ENCODE assay signal across 12 cellular contexts in the genomic region with DNA sequence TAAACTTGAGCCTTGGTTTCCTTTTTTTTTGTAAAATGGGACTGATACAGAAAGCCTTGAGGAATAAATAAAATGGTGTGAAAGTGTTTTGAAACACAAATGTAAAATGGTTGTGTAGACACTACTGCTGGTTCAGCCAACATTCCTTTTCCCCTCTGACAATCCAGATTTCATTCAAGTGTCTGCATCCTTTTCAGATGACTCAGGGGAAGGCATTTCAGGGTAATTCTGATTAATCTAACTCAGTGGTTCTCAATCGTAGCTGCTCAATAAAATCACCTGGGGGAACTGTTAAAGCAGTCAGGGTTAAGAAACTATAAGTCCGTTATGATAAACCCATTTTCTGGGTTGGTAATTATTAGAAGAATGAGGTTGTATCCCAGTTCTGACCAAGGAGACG. TPM values are rescaled to one million over a fixed set of nuclear protein-coding genes. Genes with fewer than 3 reads are reported as not detected.
DNase-seq lines count a peak whose midpoint lies in the region; ATAC-seq, FAIRE-seq and TF ChIP-seq lines count a peak whose summit lies in the region.
"Had no signal": no experiment of that assay in that cellular context is flagged by ENCODE, and none has a peak within 500 bp of the region (broad histone marks: within the 10 kb centered on the region; RNA-seq: fewer than 3 reads in every experiment).

No MANE protein-coding gene starts in this region.

- peak overlapping the region; percentile 38 for H3K27ac Mint-ChIP-seq in Caco-2 (ENCODE audit: unreplicated experiment)
- peak overlapping the region; percentile 51 for H3K27ac Mint-ChIP-seq in dendritic cell treated with granulocyte-macrophage colony-stimulating factor and Interleukin-4, amounts not matched to agents 40 ng/mL and 50 ng/mL, for 4 days
- H3K27ac Mint-ChIP-seq in activated CD8-positive, alpha-beta memory T cell treated with anti-CD3 and anti-CD28 coated beads, Interleukin-2, amount 10 ng/mL, durations not matched to agents 7 days and 5 days = no peak overlapping the region
- H3K27ac Mint-ChIP-seq: activated T-cell treated with anti-CD3 and anti-CD28 coated beads, Interleukin-2, amount 50 U/mL, for 24 hours had no signal

- peaks cover 20% of the 10 kb centered on the region for H3F3A ChIP-seq in MM.1S (ENCODE audit: insufficient read depth, low read length)

- no peak for TF ChIP-seq CTCF in Caco-2 (IDR thresholded peaks at IDR 0.05; ENCODE audit: insufficient read depth in 1 of 2, low read depth in 1 of 2, low read length in 1 of 2, severe bottlenecking in 1 of 2, unreplicated experiment in 1 of 2)
- TF ChIP-seq CTCF in MM.1S (IDR thresholded peaks at IDR 0.05; ENCODE audit: low read length) = no peak
- TF ChIP-seq CTCF in HepG2 (CRISPR knock-in tag; IDR thresholded peaks at IDR 0.05) = no peak

- H3K9me3 ChIP-seq in Caco-2 (no peaks in the 10 kb centered on the region), MM.1S (replicated peaks; ENCODE audit: insufficient read depth, low read length) (no peaks in the 10 kb centered on the region), muscle layer of duodenum (ENCODE audit: control insufficient read depth in 1 of 2, low read length in 2 of 2) (no peaks in the 10 kb centered on the region), HepG2 (ENCODE audit: low read length) (no peaks in the 10 kb centered on the region)
- H3K9me3 ChIP-seq: HAP-1, lower lobe of right lung, tibial nerve had no signal

- H3K27ac ChIP-seq in MM.1S (ENCODE audit: low read length) (no peak overlapping the region), muscle layer of duodenum (ENCODE audit: low read length) (peak overlapping the region; percentile 27), HepG2 (ENCODE audit: extremely low read length, insufficient read depth, low read length) (no peak overlapping the region)
- H3K27ac ChIP-seq: lower lobe of right lung had no signal

- no peaks in the 10 kb centered on the region for H3K9me3 Mint-ChIP-seq in Caco-2 (ENCODE audit: unreplicated experiment)
- H3K9me3 Mint-ChIP-seq in dendritic cell treated with granulocyte-macrophage colony-stimulating factor and Interleukin-4, amounts not matched to agents 40 ng/mL and 50 ng/mL, for 4 days = no peaks in the 10 kb centered on the region
- H3K9me3 Mint-ChIP-seq in activated CD8-positive, alpha-beta memory T cell treated with anti-CD3 and anti-CD28 coated beads, Interleukin-2, amount 10 ng/mL, durations not matched to agents 7 days and 5 days (ENCODE audit: low read depth) = no peaks in the 10 kb centered on the region
- H3K9me3 Mint-ChIP-seq: activated T-cell treated with anti-CD3 and anti-CD28 coated beads, Interleukin-2, amount 50 U/mL, for 24 hours had no signal

- TF ChIP-seq EP300 in HepG2 (IDR thresholded peaks at IDR 0.05; ENCODE audit: low read depth in 2 of 2, low read length in 2 of 2) (no peak), HepG2 (CRISPR knock-in tag; IDR thresholded peaks at IDR 0.05; ENCODE audit: borderline replicate concordance) (no peak)

- FAIRE-seq in HepG2 (lab: Jason Lieb, UNC) = no peak

- H4K20me1 ChIP-seq in MM.1S (ENCODE audit: insufficient read depth, low read length) (peaks cover 7% of the 10 kb centered on the region), HepG2 (ENCODE audit: insufficient read depth, low read length) (no peaks in the 10 kb centered on the region)

- no peak for DNase-seq in Caco-2
- no peak for DNase-seq in MM.1S
- no peak for DNase-seq in activated CD8-positive, alpha-beta memory T cell treated with anti-CD3 and anti-CD28 coated beads, Interleukin-2, amount 10 ng/mL, durations not matched to agents 7 days and 5 days
- no peak for DNase-seq in erythroblast (lab: John Stamatoyannopoulos, UW)
- no peak for DNase-seq in activated gamma-delta T cell treated with Interleukin-2 at 50 U/mL for 16 hours
- no peak for DNase-seq in HepG2 (ENCODE audit: low spot score)
- DNase-seq: activated T-cell treated with anti-CD3 and anti-CD28 coated beads, Interleukin-2, amount 50 U/mL, for 24 hours; lower lobe of right lung had no signal

- TF ChIP-seq POLR2A in erythroblast (IDR thresholded peaks at IDR 0.05; ENCODE audit: low read length) = no peak
- no peak for TF ChIP-seq POLR2A in HepG2 (IDR thresholded peaks at IDR 0.05; ENCODE audit: insufficient read depth in 1 of 2, low read depth in 2 of 2, low read length in 2 of 2)

- H3K9ac ChIP-seq in MM.1S (ENCODE audit: low read length) (no peak overlapping the region), HepG2 (ENCODE audit: insufficient read depth, low read depth, low read length) (no peak overlapping the region)

- H3K36me3 ChIP-seq in Caco-2 (ENCODE audit: control insufficient read depth, insufficient read depth, low read length) = no peaks in the 10 kb centered on the region
- no peaks in the 10 kb centered on the region for H3K36me3 ChIP-seq in MM.1S (replicated peaks; ENCODE audit: insufficient read depth, low read length)
- no peaks in the 10 kb centered on the region for H3K36me3 ChIP-seq in muscle layer of duodenum (ENCODE audit: control insufficient read depth in 1 of 2, insufficient read depth in 2 of 2, low read length in 2 of 2)
- no peaks in the 10 kb centered on the region for H3K36me3 ChIP-seq in HepG2 (replicated peaks in 1 of 2; ENCODE audit: control insufficient read depth in 1 of 2, insufficient read depth in 2 of 2, low read length in 2 of 2)
- H3K36me3 ChIP-seq: HAP-1, lower lobe of right lung, tibial nerve had no signal

- no peaks in the 10 kb centered on the region for H3K36me3 Mint-ChIP-seq in Caco-2 (ENCODE audit: insufficient read depth, unreplicated experiment)
- peaks cover 79% of the 10 kb centered on the region for H3K36me3 Mint-ChIP-seq in dendritic cell treated with granulocyte-macrophage colony-stimulating factor and Interleukin-4, amounts not matched to agents 40 ng/mL and 50 ng/mL, for 4 days (ENCODE audit: low read depth)
- peaks cover 1% of the 10 kb centered on the region for H3K36me3 Mint-ChIP-seq in activated CD8-positive, alpha-beta memory T cell treated with anti-CD3 and anti-CD28 coated beads, Interleukin-2, amount 10 ng/mL, durations not matched to agents 7 days and 5 days

- H2AFZ ChIP-seq in MM.1S (ENCODE audit: low read length) = no peak overlapping the region
- no peak overlapping the region for H2AFZ ChIP-seq in HepG2 (ENCODE audit: low read length)

- no peak for TF ChIP-seq RAD21 in HepG2 (CRISPR knock-in tag; IDR thresholded peaks at IDR 0.05)

- BruUV-seq in Caco-2 (replicated peaks; lab: Mats Ljungman, UMichigan) (no TSS peak), HepG2 (replicated peaks; lab: Mats Ljungman, UMichigan) (no TSS peak)

- ATAC-seq in activated CD8-positive, alpha-beta memory T cell treated with anti-CD3 and anti-CD28 coated beads, Interleukin-2, amount 10 ng/mL, durations not matched to agents 7 days and 5 days = no peak
- ATAC-seq in HepG2 = no peak
- ATAC-seq: lower lobe of right lung had no signal

- H3K4me2 ChIP-seq in MM.1S (ENCODE audit: low read depth, low read length) (peak overlapping the region; percentile 96; the same call in 1 of the 2 replicates), HepG2 (ENCODE audit: low read depth, low read length) (no peak overlapping the region)

- CTCF ChIA-PET in Caco-2 (lab: Charles Lee) (no interaction called here), HepG2 (lab: Yijun Ruan, JAX; ENCODE audit: low intra/inter-chr PET ratio, low total read pairs) (no interaction called here)
- CTCF ChIA-PET in activated CD8-positive, alpha-beta memory T cell treated with anti-CD3 and anti-CD28 coated beads, Interleukin-2, amount 10 ng/mL, durations not matched to agents 7 days and 5 days (lab: Charles Lee) = no interaction called here

- intact Hi-C loops in Caco-2 (cut with micrococcal nuclease; ENCODE audit: unreplicated experiment) (no loop called here), HepG2 (cut with micrococcal nuclease; ENCODE audit: unreplicated experiment) (no loop called here)
- intact Hi-C loops in dendritic cell treated with granulocyte-macrophage colony-stimulating factor and Interleukin-4, amounts not matched to agents 40 ng/mL and 50 ng/mL, for 4 days (cut with micrococcal nuclease) = loop anchor here (5.0 kb wide), 1 partner anchor 36 kb away; no protein-coding TSS in a partner anchor

- H3K4me1 ChIP-seq in Caco-2 (peaks cover 63% of the 10 kb centered on the region), MM.1S (ENCODE audit: low read length) (peaks cover 29% of the 10 kb centered on the region), muscle layer of duodenum (ENCODE audit: control insufficient read depth in 1 of 2, insufficient read depth in 2 of 2, low read length in 2 of 2) (peaks cover 0 to 19% of the 10 kb centered on the region in 2 donors), HepG2 (ENCODE audit: insufficient read depth, low read length) (peaks cover 17% of the 10 kb centered on the region)

- no peak overlapping the region for H3K4me3 ChIP-seq in Caco-2 (ENCODE audit: low read depth, low read length)
- no peak overlapping the region for H3K4me3 ChIP-seq in MM.1S (ENCODE audit: low read length)
- H3K4me3 ChIP-seq in muscle layer of duodenum (ENCODE audit: low read depth in 1 of 2, low read length in 2 of 2) = peak overlapping the region in 1 of 2 donors; percentile 32
- H3K4me3 ChIP-seq in HepG2 (replicated peaks in 1 of 3; ENCODE audit: insufficient read depth in 1 of 3, low read depth in 2 of 3, low read length in 3 of 3) = no peak overlapping the region
- H3K4me3 ChIP-seq: HAP-1, lower lobe of right lung had no signal

- POLR2A ChIA-PET in Caco-2 (lab: Charles Lee) (interaction anchor here (0.6 kb wide), 2 partner anchors 20 to 21 kb away, joined by 3 read pairs; no protein-coding TSS in a partner anchor), HepG2 (lab: Yijun Ruan, JAX) (no interaction called here)

- peaks cover 92% of the 10 kb centered on the region for H3K79me2 ChIP-seq in MM.1S (ENCODE audit: low read length)
- H3K79me2 ChIP-seq in HepG2 (ENCODE audit: insufficient read depth, low read length) = no peaks in the 10 kb centered on the region

- H3K9me2 ChIP-seq in MM.1S (replicated peaks; ENCODE audit: insufficient read depth, low read length) = no peaks in the 10 kb centered on the region

- H3K4me1 Mint-ChIP-seq in Caco-2 (ENCODE audit: low read depth, unreplicated experiment) = peaks cover 34% of the 10 kb centered on the region
- H3K4me1 Mint-ChIP-seq in dendritic cell treated with granulocyte-macrophage colony-stimulating factor and Interleukin-4, amounts not matched to agents 40 ng/mL and 50 ng/mL, for 4 days (ENCODE audit: low read depth) = peaks cover 68% of the 10 kb centered on the region
- H3K4me1 Mint-ChIP-seq in activated CD8-positive, alpha-beta memory T cell treated with anti-CD3 and anti-CD28 coated beads, Interleukin-2, amount 10 ng/mL, durations not matched to agents 7 days and 5 days = peaks cover 63% of the 10 kb centered on the region

- H3K27me3 Mint-ChIP-seq in Caco-2 (ENCODE audit: insufficient read depth, unreplicated experiment) = no peaks in the 10 kb centered on the region
- H3K27me3 Mint-ChIP-seq in dendritic cell treated with granulocyte-macrophage colony-stimulating factor and Interleukin-4, amounts not matched to agents 40 ng/mL and 50 ng/mL, for 4 days = no peaks in the 10 kb centered on the region
- H3K27me3 Mint-ChIP-seq in activated CD8-positive, alpha-beta memory T cell treated with anti-CD3 and anti-CD28 coated beads, Interleukin-2, amount 10 ng/mL, durations not matched to agents 7 days and 5 days = peaks cover 2% of the 10 kb centered on the region

- in situ Hi-C loops in HepG2 (cut with HindIII; ENCODE audit: extremely low pct_ligation_motif_present, low pct_unique_long_range_greater_than_20kb) = no loop called here

- peak overlapping the region; percentile 79 for H3K4me3 Mint-ChIP-seq in Caco-2 (ENCODE audit: unreplicated experiment)
- H3K4me3 Mint-ChIP-seq in dendritic cell treated with granulocyte-macrophage colony-stimulating factor and Interleukin-4, amounts not matched to agents 40 ng/mL and 50 ng/mL, for 4 days = peak overlapping the region; percentile 89
- H3K4me3 Mint-ChIP-seq in activated CD8-positive, alpha-beta memory T cell treated with anti-CD3 and anti-CD28 coated beads, Interleukin-2, amount 10 ng/mL, durations not matched to agents 7 days and 5 days = no peak overlapping the region
- H3K4me3 Mint-ChIP-seq: activated T-cell treated with anti-CD3 and anti-CD28 coated beads, Interleukin-2, amount 50 U/mL, for 24 hours had no signal

- 27% methylated on average over 3 of the region's 3 CpGs for WGBS in HepG2 (ENCODE audit: low lambda C conversion rate)

- no peaks in the 10 kb centered on the region for H3K27me3 ChIP-seq in Caco-2 (replicated peaks; ENCODE audit: control insufficient read depth, insufficient read depth, low read length)
- H3K27me3 ChIP-seq in MM.1S (replicated peaks; ENCODE audit: insufficient read depth, low read length) = no peaks in the 10 kb centered on the region
- no peaks in the 10 kb centered on the region for H3K27me3 ChIP-seq in muscle layer of duodenum (ENCODE audit: low read depth, low read length)
- peaks cover 2 to 27% of the 10 kb centered on the region in 2 experiments; a peak in 4 of 5 replicates for H3K27me3 ChIP-seq in HepG2 (ENCODE audit: control insufficient read depth in 1 of 2, insufficient read depth in 2 of 2, low read length in 2 of 2)
- H3K27me3 ChIP-seq: tibial nerve had no signal

RNA-seq across cellular contexts. Expression of a gene that starts 4.6 kb away (rescaled TPM):
- total RNA-seq in Caco-2 (2022) (33.2 and 36.6 TPM in 2 replicates), HepG2 (2016; rRNA removed; fragmentation: Illumina TruSeq; extraction: Trizol) (1.6 TPM in 2 replicates)
- total RNA-seq in activated CD8-positive, alpha-beta memory T cell treated with anti-CD3 and anti-CD28 coated beads, Interleukin-2, amount 10 ng/mL, durations not matched to agents 7 days and 5 days = 10 to 100 TPM; 12.1 to 18.8 TPM
- 2.0 and 2.5 TPM in 2 replicates for total RNA-seq in HepG2 (2016; cell fraction: cytosol; rRNA removed; fragmentation: Illumina TruSeq; extraction: Trizol; ENCODE audit: low read depth)
- 1.8 and 1.9 TPM in 2 replicates for total RNA-seq in HepG2 (2016; cell fraction: insoluble cytoplasmic fraction; rRNA removed; fragmentation: Illumina TruSeq; extraction: Trizol)
- total RNA-seq in HepG2 (2016; cell fraction: membrane; rRNA removed; fragmentation: Illumina TruSeq; extraction: Trizol) = 1.4 TPM in 2 replicates
- 3.0 and 3.3 TPM in 2 replicates for total RNA-seq in HepG2 (2016; cell fraction: nucleus; rRNA removed; fragmentation: Illumina TruSeq; extraction: Trizol)
- 0.39 and 0.45 TPM in 2 replicates for polyA plus RNA-seq in HepG2 (2011; rRNA removed)
- 0.25 and 0.41 TPM in 2 replicates for polyA plus RNA-seq in HepG2 (2011; cell fraction: cytosol; rRNA removed)
- polyA plus RNA-seq in HepG2 (2011; cell fraction: nucleus; rRNA removed) = 0.45 and 0.52 TPM in 2 replicates
- polyA plus RNA-seq in HepG2 (2012) = 0.28 and 0.37 TPM in 2 replicates
- 0.10 and 0.16 TPM in 2 replicates for polyA plus RNA-seq in HepG2 (2016; cell fraction: cytosol; fragmentation: Illumina TruSeq; extraction: Trizol; ENCODE audit: low read depth)
- 1.3 and 1.4 TPM in 2 replicates for polyA plus RNA-seq in HepG2 (2016; cell fraction: insoluble cytoplasmic fraction; fragmentation: Illumina TruSeq; extraction: Trizol; ENCODE audit: low read depth)
- 0.26 and 0.31 TPM in 2 replicates for polyA plus RNA-seq in HepG2 (2016; cell fraction: membrane; fragmentation: Illumina TruSeq; extraction: Trizol; ENCODE audit: low read depth)
- polyA plus RNA-seq in HepG2 (2016; cell fraction: nucleus; fragmentation: Illumina TruSeq; extraction: Trizol; ENCODE audit: insufficient read depth, low read depth) = 1.0 and 1.2 TPM in 2 replicates
- polyA minus RNA-seq in HepG2 (2011; rRNA and poly(A)+ RNA removed; ENCODE audit: low replicate concordance) = 0.66 and 10.5 TPM in 2 replicates
- polyA minus RNA-seq in HepG2 (2011; cell fraction: cytosol; rRNA and poly(A)+ RNA removed) = 0.53 and 0.59 TPM in 2 replicates
- 1.7 and 3.1 TPM in 2 replicates for polyA minus RNA-seq in HepG2 (2011; cell fraction: nucleus; rRNA and poly(A)+ RNA removed)

RNA-seq across cellular contexts. Expression of a gene that starts 52.5 kb away (rescaled TPM):
- 7.5 and 8.6 TPM in 2 replicates for total RNA-seq in Caco-2 (2022)
- 10 to 100 TPM; 11.9 to 12.0 TPM for total RNA-seq in activated CD8-positive, alpha-beta memory T cell treated with anti-CD3 and anti-CD28 coated beads, Interleukin-2, amount 10 ng/mL, durations not matched to agents 7 days and 5 days
- total RNA-seq in HepG2 (2016; rRNA removed; fragmentation: Illumina TruSeq; extraction: Trizol) = 9.7 and 10.4 TPM in 2 replicates
- 3.1 and 3.6 TPM in 2 replicates for total RNA-seq in HepG2 (2016; cell fraction: cytosol; rRNA removed; fragmentation: Illumina TruSeq; extraction: Trizol; ENCODE audit: low read depth)
- 9.9 and 11.2 TPM in 2 replicates for total RNA-seq in HepG2 (2016; cell fraction: insoluble cytoplasmic fraction; rRNA removed; fragmentation: Illumina TruSeq; extraction: Trizol)
- 2.8 and 3.2 TPM in 2 replicates for total RNA-seq in HepG2 (2016; cell fraction: membrane; rRNA removed; fragmentation: Illumina TruSeq; extraction: Trizol)
- total RNA-seq in HepG2 (2016; cell fraction: nucleus; rRNA removed; fragmentation: Illumina TruSeq; extraction: Trizol) = 12.5 and 12.6 TPM in 2 replicates
- polyA plus RNA-seq in HepG2 (2011; rRNA removed) = 3.7 and 4.0 TPM in 2 replicates
- polyA plus RNA-seq in HepG2 (2011; cell fraction: cytosol; rRNA removed) = 1.2 and 2.5 TPM in 2 replicates
- 2.8 and 4.5 TPM in 2 replicates for polyA plus RNA-seq in HepG2 (2011; cell fraction: nucleus; rRNA removed)
- polyA plus RNA-seq in HepG2 (2012) = 3.5 and 4.1 TPM in 2 replicates
- polyA plus RNA-seq in HepG2 (2016; cell fraction: cytosol; fragmentation: Illumina TruSeq; extraction: Trizol; ENCODE audit: low read depth) = 0.33 and 0.40 TPM in 2 replicates
- 5.2 and 6.1 TPM in 2 replicates for polyA plus RNA-seq in HepG2 (2016; cell fraction: insoluble cytoplasmic fraction; fragmentation: Illumina TruSeq; extraction: Trizol; ENCODE audit: low read depth)
- polyA plus RNA-seq in HepG2 (2016; cell fraction: membrane; fragmentation: Illumina TruSeq; extraction: Trizol; ENCODE audit: low read depth) = 0.41 and 0.50 TPM in 2 replicates
- polyA plus RNA-seq in HepG2 (2016; cell fraction: nucleus; fragmentation: Illumina TruSeq; extraction: Trizol; ENCODE audit: insufficient read depth, low read depth) = 7.4 and 9.8 TPM in 2 replicates
- polyA minus RNA-seq in HepG2 (2011; rRNA and poly(A)+ RNA removed; ENCODE audit: low replicate concordance) = 2.7 and 5.3 TPM in 2 replicates
- 2.8 and 3.5 TPM in 2 replicates for polyA minus RNA-seq in HepG2 (2011; cell fraction: cytosol; rRNA and poly(A)+ RNA removed)
- polyA minus RNA-seq in HepG2 (2011; cell fraction: nucleus; rRNA and poly(A)+ RNA removed) = 10.4 and 14.0 TPM in 2 replicates
